1 cellular context compared by ENCODE assay signal in the genomic region with DNA sequence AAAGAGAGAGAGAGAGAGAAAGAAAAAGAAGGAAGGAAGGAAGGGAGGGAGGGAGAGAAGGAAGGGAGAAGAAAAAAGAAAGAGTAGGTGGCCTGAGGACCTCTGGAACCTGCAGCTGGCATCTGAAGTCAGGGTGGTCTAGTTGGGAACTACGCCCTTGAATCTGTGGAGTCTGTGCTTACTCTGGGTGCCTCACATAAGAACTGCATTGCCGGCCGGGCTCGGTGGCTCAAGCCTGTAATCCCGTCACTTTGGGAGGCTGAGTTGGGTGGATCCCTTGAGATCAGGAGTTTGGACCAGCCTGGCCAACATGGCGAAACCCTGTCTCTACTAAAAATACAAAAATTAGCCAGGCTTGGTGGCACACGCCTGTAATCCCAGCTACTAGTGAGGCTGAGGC.
TF ChIP-seq lines count a peak whose summit lies in the region.

No MANE protein-coding gene starts in this region.

TF ChIP-seq in HepG2, 621 proteins besides CTCF, POLR2A, EP300 and RAD21:
- TF ChIP-seq ZBTB8A (CRISPR knock-in tag; IDR thresholded peaks at IDR 0.05; ENCODE audit: borderline replicate concordance, low read depth) (no peak), ZNF746 (CRISPR knock-in tag; IDR thresholded peaks at IDR 0.05) (no peak), ZNF777 (CRISPR knock-in tag; IDR thresholded peaks at IDR 0.05) (no peak), ZNF230 (CRISPR knock-in tag; IDR thresholded peaks at IDR 0.05) (no peak), THAP11 (CRISPR knock-in tag; IDR thresholded peaks at IDR 0.05) (no peak)
TF ChIP-seq in HepG2: peak in this region for 0.
